ENCODE assay signal across 28 cellular contexts in genomic region chr7:129939881-129940280, GRCh38.
"Had no signal": no experiment of that assay in that cellular context is flagged by ENCODE, and none has a peak within 500 bp of the region (broad histone marks: within the 10 kb centered on the region; RNA-seq: fewer than 3 reads in every experiment).

No MANE protein-coding gene starts in this region.

- H3K4me3 Mint-ChIP-seq: immature natural killer cell; natural killer cell treated with Interleukin-12 subunit alpha and Interleukin-12 subunit beta and Interleukin-15 and Interleukin-18, amount 100 ng/mL, for 72 hours; stimulated activated effector memory CD8-positive, alpha-beta T cell treated with anti-CD3 and anti-CD28 coated beads, Interleukin-12 subunit alpha, Interleukin-12 subunit beta, amount 100 ng/mL, for 72 hours; stimulated activated naive CD8-positive, alpha-beta T cell treated with anti-CD3 and anti-CD28 coated beads, Interleukin-15, Interleukin-2, amounts not matched to agents 100 ng/mL and 50 ng/mL, for 24 hours had no signal

- H3K36me3 Mint-ChIP-seq: natural killer cell treated with Interleukin-12 subunit alpha and Interleukin-12 subunit beta and Interleukin-15 and Interleukin-18, amount 100 ng/mL, for 72 hours had no signal

- H3K9me3 ChIP-seq: heart left ventricle, mucosa of descending colon, pancreas, psoas muscle, suprapubic skin, thoracic aorta, tibial artery, upper lobe of right lung had no signal

- H3K4me1 Mint-ChIP-seq: stimulated activated effector memory CD8-positive, alpha-beta T cell treated with anti-CD3 and anti-CD28 coated beads, Interleukin-12 subunit alpha, Interleukin-12 subunit beta, amount 100 ng/mL, for 72 hours had no signal

- ATAC-seq: naive thymus-derived CD4-positive, alpha-beta T cell; natural killer cell treated with Interleukin-12 subunit alpha and Interleukin-12 subunit beta and Interleukin-15 and Interleukin-18, amount 100 ng/mL, for 72 hours; sciatic nerve; stimulated activated effector memory CD8-positive, alpha-beta T cell treated with anti-CD3 and anti-CD28 coated beads, Interleukin-12 subunit alpha, Interleukin-12 subunit beta, amount 100 ng/mL, for 72 hours; upper lobe of right lung had no signal

- H3K4me1 ChIP-seq: suprapubic skin, upper lobe of right lung had no signal

- H3K36me3 ChIP-seq: pancreas, suprapubic skin, thoracic aorta had no signal

- H3K27me3 ChIP-seq: heart left ventricle, pancreas, suprapubic skin, tibial artery, upper lobe of right lung had no signal

- H3K4me3 ChIP-seq: heart left ventricle, lung, mucosa of descending colon, pancreas, psoas muscle, skin epidermis, suprapubic skin, thoracic aorta, tibial artery, upper lobe of right lung had no signal

- DNase-seq: heart left ventricle; hypothalamus; immature natural killer cell; kidney; mesendoderm; midbrain; mucosa of descending colon; naive thymus-derived CD4-positive, alpha-beta T cell; nucleus accumbens; posterior cingulate gyrus; psoas muscle; stimulated activated CD4-positive, alpha-beta T cell treated with anti-CD3 and anti-CD28 coated beads, Interleukin-12 subunit alpha, Interleukin-12 subunit beta, amount 100 ng/mL, for 4 hours; stimulated activated CD4-positive, alpha-beta T cell treated with anti-CD3 and anti-CD28 coated beads, Interleukin-15, amount 100 ng/mL, for 24 hours; stimulated activated CD4-positive, alpha-beta T cell treated with anti-CD3 and anti-CD28 coated beads, Interleukin-2, amount 100 ng/mL, for 24 hours; stimulated activated CD4-positive, alpha-beta T cell treated with anti-CD3 and anti-CD28 coated beads, Interleukin-4, amount 100 ng/mL, for 1 hour; stimulated activated naive CD4-positive, alpha-beta T cell; tibial artery; trophoblast cell; upper lobe of right lung had no signal

- H3K9me3 Mint-ChIP-seq: immature natural killer cell; naive thymus-derived CD4-positive, alpha-beta T cell; natural killer cell treated with Interleukin-12 subunit alpha and Interleukin-12 subunit beta and Interleukin-15 and Interleukin-18, amount 100 ng/mL, for 72 hours; stimulated activated effector memory CD8-positive, alpha-beta T cell treated with anti-CD3 and anti-CD28 coated beads, Interleukin-12 subunit alpha, Interleukin-12 subunit beta, amount 100 ng/mL, for 72 hours had no signal

- H3K27me3 Mint-ChIP-seq: naive thymus-derived CD4-positive, alpha-beta T cell; natural killer cell treated with Interleukin-12 subunit alpha and Interleukin-12 subunit beta and Interleukin-15 and Interleukin-18, amount 100 ng/mL, for 72 hours; stimulated activated naive CD8-positive, alpha-beta T cell treated with anti-CD3 and anti-CD28 coated beads, Interleukin-15, Interleukin-2, amounts not matched to agents 100 ng/mL and 50 ng/mL, for 24 hours had no signal

- H3K27ac ChIP-seq: pancreas, psoas muscle, skin epidermis, suprapubic skin, thoracic aorta, tibial artery, upper lobe of right lung had no signal

- H3K27ac Mint-ChIP-seq: natural killer cell treated with Interleukin-12 subunit alpha and Interleukin-12 subunit beta and Interleukin-15 and Interleukin-18, amount 100 ng/mL, for 72 hours; stimulated activated effector memory CD8-positive, alpha-beta T cell treated with anti-CD3 and anti-CD28 coated beads, Interleukin-12 subunit alpha, Interleukin-12 subunit beta, amount 100 ng/mL, for 72 hours; stimulated activated naive CD8-positive, alpha-beta T cell treated with anti-CD3 and anti-CD28 coated beads, Interleukin-15, Interleukin-2, amounts not matched to agents 100 ng/mL and 50 ng/mL, for 24 hours had no signal
